Comparison of ENCODE assay signal across 13 cellular contexts in the genomic region with DNA sequence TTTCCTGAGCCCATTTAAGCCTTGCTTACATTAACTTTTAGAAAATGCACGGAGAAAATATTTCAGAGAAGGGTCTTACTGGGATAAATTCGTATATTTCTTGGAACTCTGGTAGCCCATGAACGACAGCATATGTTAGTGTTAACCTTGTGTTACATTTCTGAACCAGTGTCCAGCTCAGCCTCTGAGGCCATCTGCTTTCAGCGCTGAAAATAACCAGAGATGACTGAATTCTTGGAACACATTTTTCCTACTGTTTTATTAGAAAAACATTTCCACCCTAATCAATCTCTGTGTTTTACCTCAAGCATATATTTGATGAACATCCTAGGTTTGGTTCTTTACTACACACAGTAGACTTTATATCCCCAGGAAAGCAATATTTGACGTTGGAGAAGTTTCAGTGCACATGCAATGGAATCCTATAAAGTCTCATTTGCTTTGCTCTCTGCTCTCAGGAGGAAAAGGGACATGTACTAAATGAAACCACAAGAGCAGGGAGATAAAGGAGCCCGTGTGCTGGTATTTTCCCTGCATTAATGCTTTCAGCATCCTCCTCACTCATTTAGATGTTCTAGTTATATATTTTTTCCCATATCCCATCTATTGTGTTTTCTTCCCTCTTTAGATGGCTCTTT.
DNase-seq lines count a peak whose midpoint lies in the region; ATAC-seq, FAIRE-seq and TF ChIP-seq lines count a peak whose summit lies in the region.
"Had no signal": no experiment of that assay in that cellular context is flagged by ENCODE, and none has a peak within 500 bp of the region (broad histone marks: within the 10 kb centered on the region; RNA-seq: fewer than 3 reads in every experiment).

No MANE protein-coding gene starts in this region.

- peaks cover 35% of the 10 kb centered on the region for H3K4me1 ChIP-seq in endothelial cell of umbilical vein (ENCODE audit: control insufficient read depth, extremely low read depth, insufficient read depth, low read length)
- peaks cover 0 to 6% of the 10 kb centered on the region in 2 donors for H3K4me1 ChIP-seq in uterus
- peaks cover 13% of the 10 kb centered on the region for H3K4me1 ChIP-seq in psoas muscle
- H3K4me1 ChIP-seq: colonic mucosa had no signal

- BruUV-seq in endothelial cell of umbilical vein (replicated peaks; lab: Mats Ljungman, UMichigan) = no TSS peak

- TF ChIP-seq POLR2A in endothelial cell of umbilical vein (IDR thresholded peaks at IDR 0.05; ENCODE audit: low read depth, low read length) = no peak
- no peak for TF ChIP-seq POLR2A in uterus (IDR thresholded peaks at IDR 0.05)

- no peaks in the 10 kb centered on the region for H3K27me3 Mint-ChIP-seq in nephron (ENCODE audit: low read depth)
- peaks cover 0 to 8% of the 10 kb centered on the region in 2 donors for H3K27me3 Mint-ChIP-seq in natural killer cell (ENCODE audit: low read depth in 2 of 2)
- H3K27me3 Mint-ChIP-seq: type B pancreatic cell had no signal

- 19 to 32% (median 24%) methylated on average over 6 of the region's 6 CpGs for WGBS in psoas muscle, 3 donors

- H3K9me3 ChIP-seq in endothelial cell of umbilical vein (replicated peaks; ENCODE audit: control insufficient read depth, insufficient read depth, low read length) = no peaks in the 10 kb centered on the region
- H3K9me3 ChIP-seq in uterus = no peaks in the 10 kb centered on the region
- no peaks in the 10 kb centered on the region for H3K9me3 ChIP-seq in psoas muscle
- H3K9me3 ChIP-seq: colonic mucosa had no signal

- H3K9ac ChIP-seq in endothelial cell of umbilical vein (replicated peaks; ENCODE audit: extremely low read depth, insufficient read depth, low read length) = peak overlapping the region; percentile 12

- no peak overlapping the region for H3K4me2 ChIP-seq in endothelial cell of umbilical vein (ENCODE audit: insufficient read depth, low read length)

- H3K36me3 Mint-ChIP-seq in nephron (ENCODE audit: low read depth) (no peaks in the 10 kb centered on the region), natural killer cell (no peaks in the 10 kb centered on the region)
- H3K36me3 Mint-ChIP-seq: naive thymus-derived CD8-positive, alpha-beta T cell; type B pancreatic cell had no signal

- H3K27ac ChIP-seq in endothelial cell of umbilical vein (ENCODE audit: insufficient read depth, low read depth, low read length) (no peak overlapping the region), uterus (peak overlapping the region; percentile 34 to 66), psoas muscle (no peak overlapping the region)
- H3K27ac ChIP-seq: colonic mucosa had no signal

- H3K4me3 Mint-ChIP-seq in nephron (peak overlapping the region; percentile 14 to 71 (median 37)), natural killer cell (no peak overlapping the region)
- H3K4me3 Mint-ChIP-seq: naive thymus-derived CD8-positive, alpha-beta T cell; type B pancreatic cell had no signal

- H2AFZ ChIP-seq in endothelial cell of umbilical vein (ENCODE audit: low read depth, low read length) = no peak overlapping the region

- H3K27me3 ChIP-seq in endothelial cell of umbilical vein (ENCODE audit: control insufficient read depth in 2 of 2, insufficient read depth in 2 of 2, low read length in 2 of 2) (no peaks in the 10 kb centered on the region), uterus (no peaks in the 10 kb centered on the region), psoas muscle (ENCODE audit: insufficient read depth in 3 of 3, low read length in 2 of 3) (no peaks in the 10 kb centered on the region)
- H3K27me3 ChIP-seq: colonic mucosa had no signal

- POLR2A ChIA-PET in endothelial cell of umbilical vein (lab: Charles Lee) = no interaction called here

- FAIRE-seq in endothelial cell of umbilical vein (lab: Jason Lieb, UNC) = no peak

- H3K4me3 ChIP-seq in endothelial cell of umbilical vein (replicated peaks in 1 of 3; ENCODE audit: insufficient read depth in 1 of 3, low read depth in 1 of 3, low read length in 3 of 3) (no peak overlapping the region), uterus (no peak overlapping the region), psoas muscle (no peak overlapping the region)
- H3K4me3 ChIP-seq: colonic mucosa had no signal

- ATAC-seq in GM18498 (IDR thresholded peaks at IDR 0.05; ENCODE audit: unreplicated experiment) = no peak
- ATAC-seq in psoas muscle = no peak
- no peak for ATAC-seq in natural killer cell

- no peaks in the 10 kb centered on the region for H3K79me2 ChIP-seq in endothelial cell of umbilical vein (ENCODE audit: control insufficient read depth, insufficient read depth, low read length)

- H3K4me1 Mint-ChIP-seq in nephron = peaks cover 68% of the 10 kb centered on the region
- H3K4me1 Mint-ChIP-seq in natural killer cell = no peaks in the 10 kb centered on the region
- H3K4me1 Mint-ChIP-seq: naive thymus-derived CD8-positive, alpha-beta T cell had no signal

- TF ChIP-seq CTCF in endothelial cell of umbilical vein (IDR thresholded peaks at IDR 0.05; ENCODE audit: extremely low read depth in 1 of 2, insufficient read depth in 1 of 2, low read depth in 1 of 2, low read length in 2 of 2) = no peak
- TF ChIP-seq CTCF in nephron (IDR thresholded peaks at IDR 0.05; ENCODE audit: unreplicated experiment in 3 of 3) = peak in 1 of 3 experiments; percentile 9
- TF ChIP-seq CTCF in uterus (IDR thresholded peaks at IDR 0.05) = no peak
- no peak for TF ChIP-seq CTCF in psoas muscle (IDR thresholded peaks at IDR 0.05)
- no peak for TF ChIP-seq CTCF in natural killer cell (IDR thresholded peaks at IDR 0.05)

- intact Hi-C loops in endothelial cell of umbilical vein (cut with micrococcal nuclease) (loop anchor here (2.0 to 10.0 kb wide), 5 partner anchors 702 to 1722 kb away; no protein-coding TSS in a partner anchor), uterus (cut with DNase I; ENCODE audit: low total_unique reads) (no loop called here), psoas muscle (cut with DNase I) (loop anchor here in 1 of 2 donors (10.0 kb wide), 1 partner anchor 890 kb away; no protein-coding TSS in a partner anchor), natural killer cell (cut with micrococcal nuclease) (no loop called here)

- peak; percentile 5 for DNase-seq in NCI-H748 (lab: John Stamatoyannopoulos, UW; ENCODE audit: unreplicated experiment)
- DNase-seq in NCI-H748 treated with DMSO at 0.1 percent for 48 hours (lab: John Stamatoyannopoulos, UW) = no peak
- DNase-seq in endothelial cell of umbilical vein (ENCODE audit: low read depth, low spot score) = peak; percentile 13
- DNase-seq in uterus = no peak
- DNase-seq in psoas muscle = no peak
- DNase-seq in natural killer cell = no peak
- DNase-seq: activated CD4-positive, CD25-positive, alpha-beta regulatory T cell treated with anti-CD3 and anti-CD28 coated beads, Interleukin-2, amount 50 U/mL, for 72 hours; colonic mucosa had no signal

- no peaks in the 10 kb centered on the region for H3K9me1 ChIP-seq in endothelial cell of umbilical vein (replicated peaks; ENCODE audit: control insufficient read depth, extremely low read depth, insufficient read depth, low read length)

- dilution Hi-C loops in endothelial cell of umbilical vein (cut with MboI; ENCODE audit: extremely low pct_ligation_motif_present, low sequenced_read_pairs) = no loop called here

- no peaks in the 10 kb centered on the region for H4K20me1 ChIP-seq in endothelial cell of umbilical vein (replicated peaks; ENCODE audit: control insufficient read depth, extremely low read depth, insufficient read depth, low read length)

- H3K9me3 Mint-ChIP-seq in nephron (no peaks in the 10 kb centered on the region), natural killer cell (no peaks in the 10 kb centered on the region)
- H3K9me3 Mint-ChIP-seq: activated T-helper 2 cell treated with anti-CD3 and anti-CD28 coated beads, Interferon-gamma antibody, Interleukin-2, Interleukin-4, amounts not matched to agents 10 μg/mL and 5 μg/mL and 100 μg/mL, durations not matched to agents 14 hours and 24 hours and 36 hours; naive thymus-derived CD8-positive, alpha-beta T cell; type B pancreatic cell had no signal

- H3K27ac Mint-ChIP-seq in nephron = peak overlapping the region; percentile 89 to 93 (median 93)
- no peak overlapping the region for H3K27ac Mint-ChIP-seq in natural killer cell
- H3K27ac Mint-ChIP-seq: activated T-helper 2 cell treated with anti-CD3 and anti-CD28 coated beads, Interferon-gamma antibody, Interleukin-2, Interleukin-4, amounts not matched to agents 10 μg/mL and 5 μg/mL and 100 μg/mL, durations not matched to agents 14 hours and 24 hours and 36 hours; type B pancreatic cell had no signal

- no peaks in the 10 kb centered on the region for H3K36me3 ChIP-seq in endothelial cell of umbilical vein (ENCODE audit: control insufficient read depth in 2 of 2, extremely low read depth in 1 of 2, insufficient read depth in 2 of 2, low read length in 2 of 2)
- no peaks in the 10 kb centered on the region for H3K36me3 ChIP-seq in uterus
- H3K36me3 ChIP-seq in psoas muscle (ENCODE audit: insufficient read depth in 1 of 2, low read depth in 1 of 2) = no peaks in the 10 kb centered on the region
- H3K36me3 ChIP-seq: colonic mucosa had no signal

- CTCF ChIA-PET in endothelial cell of umbilical vein (lab: Charles Lee) = interaction anchor here (0.8 to 3.9 kb wide), 35 partner anchors 10 to 1869 kb away, joined by 3 to 66 read pairs (median 5); no protein-coding TSS in a partner anchor

TF ChIP-seq in endothelial cell of umbilical vein, 7 proteins besides CTCF, POLR2A, EP300 and RAD21:
- TF ChIP-seq MYC (IDR thresholded peaks at IDR 0.05; ENCODE audit: low read depth, low read length) (no peak), POLR2AphosphoS5 (IDR thresholded peaks at IDR 0.05; ENCODE audit: insufficient read depth, low read depth, low read length) (no peak), GATA2 (IDR thresholded peaks at IDR 0.05; ENCODE audit: insufficient read depth, insufficient read length, low read depth, low read length) (no peak), FOS (IDR thresholded peaks at IDR 0.05; ENCODE audit: borderline replicate concordance, insufficient read depth, low read length) (no peak), JUN (IDR thresholded peaks at IDR 0.05; ENCODE audit: borderline replicate concordance, insufficient read depth, insufficient read length, low read depth) (no peak), EZH2 (IDR thresholded peaks at IDR 0.05; ENCODE audit: borderline replicate concordance, low read depth, low read length, severe bottlenecking) (no peak)
- TF ChIP-seq, protein P1, sequence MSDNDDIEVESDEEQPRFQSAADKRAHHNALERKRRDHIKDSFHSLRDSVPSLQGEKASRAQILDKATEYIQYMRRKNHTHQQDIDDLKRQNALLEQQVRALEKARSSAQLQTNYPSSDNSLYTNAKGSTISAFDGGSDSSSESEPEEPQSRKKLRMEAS (IDR thresholded peaks at IDR 0.05; ENCODE audit: insufficient read depth, insufficient read length) = no peak

Comparison
In these comparisons a context has a peak if more than half of its experiments do, and no peak if none do; other contexts are left out.
1. DNase-seq: peak in NCI-H748 (single experiment) and endothelial cell of umbilical vein (single experiment); none in NCI-H748 treated with DMSO at 0.1 percent for 48 hours (single experiment), uterus (0 of 2), psoas muscle (0 of 2) and natural killer cell (single experiment).
2. H3K27ac ChIP-seq: peak in uterus (2 of 2); none in endothelial cell of umbilical vein (single experiment) and psoas muscle (single experiment).
3. H3K27ac Mint-ChIP-seq: peak in nephron (3 of 3); none in natural killer cell (0 of 2).